In the genomic region with DNA sequence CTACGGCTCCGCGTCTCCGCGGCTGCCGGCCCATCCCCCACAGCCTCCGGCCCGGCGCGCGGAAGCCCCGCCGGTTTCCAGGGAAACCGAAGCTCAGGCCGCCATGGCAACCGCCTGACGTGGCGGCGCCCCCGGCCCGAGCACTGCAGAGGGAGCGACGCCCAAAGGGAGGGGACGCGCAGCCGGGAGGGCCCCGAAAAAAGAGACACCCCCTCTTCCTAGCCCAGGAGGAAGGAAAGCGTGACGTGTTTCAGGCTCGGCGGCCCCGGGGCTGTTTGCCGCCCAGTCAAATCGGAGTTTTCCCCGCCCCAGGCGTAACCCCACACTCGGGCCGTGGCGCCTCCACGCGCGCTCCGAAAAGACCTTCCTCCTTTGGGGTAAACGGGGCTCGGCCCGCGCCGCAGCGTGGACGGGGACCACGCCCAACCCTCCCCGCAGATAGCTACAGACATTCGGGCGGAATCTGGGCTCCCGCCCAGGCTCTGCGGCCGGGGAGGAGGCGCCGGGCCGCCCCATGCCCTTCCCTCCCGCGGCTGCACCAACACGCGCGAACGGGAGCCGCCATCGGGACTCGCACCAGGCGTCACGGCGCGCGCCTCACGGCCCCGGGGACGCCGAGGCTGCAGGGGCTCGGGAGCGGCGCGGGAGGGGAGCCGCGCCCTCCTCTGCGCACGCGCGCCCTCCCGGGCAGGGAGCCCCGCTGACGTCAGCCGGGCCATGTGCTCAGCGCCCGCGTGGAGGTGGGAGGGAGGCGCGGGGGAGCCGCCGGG, we compare ENCODE assay signal across 8 cellular contexts. TPM values are rescaled to one million over a fixed set of nuclear protein-coding genes. Genes with fewer than 3 reads are reported as not detected.
A peak's percentile ranks its signal among the peaks of the same experiment; 100 is the strongest.
DNase-seq lines count a peak whose midpoint lies in the region; TF ChIP-seq lines count a peak whose summit lies in the region.

No MANE protein-coding gene starts in this region.

- H3K4me1 ChIP-seq in left ventricle myocardium inferior, result peaks cover 85% of the 10 kb centered on the region
- peaks cover 51% of the 10 kb centered on the region for H3K4me1 ChIP-seq in prostate gland (replicated peaks)

- intact Hi-C loops in left ventricle myocardium inferior (cut with micrococcal nuclease) (no loop called here), prostate gland (cut with DNase I) (loop anchor here (10.0 kb wide), 1 partner anchor 339 kb away; the partner anchor contains the start of gene HIC1)

- DNase-seq in GM12865 (ENCODE audit: low read depth) (peak; percentile 93), HEK293T (ENCODE audit: extremely low spot score) (peak; percentile 88), MV-4-11 (lab: John Stamatoyannopoulos, UW) (peak; percentile 74), T-helper 1 cell (peak; percentile 87 to 96 (median 92)), amniotic epithelial cell (ENCODE audit: low read depth) (peak; percentile 69), left ventricle myocardium inferior (peak; percentile 93), prostate gland (ENCODE audit: low spot score) (peak; percentile 87), ureter (ENCODE audit: low spot score) (peak; percentile 89)

- 1% methylated on average over 57 of the region's 99 CpGs for WGBS in prostate gland

- peak overlapping the region; percentile 99 for H3K27ac ChIP-seq in left ventricle myocardium inferior (replicated peaks)
- peak overlapping the region; percentile 97 to 99 for H3K27ac ChIP-seq in prostate gland

- CTCF ChIA-PET in HEK293T (lab: Yijun Ruan, JAX), result interaction anchor here (1.4 to 2.1 kb wide), 2 partner anchors 11 to 23 kb away, joined by 6 to 12 read pairs; no protein-coding TSS in a partner anchor

- H3K9me3 ChIP-seq in left ventricle myocardium inferior (replicated peaks) (no peaks in the 10 kb centered on the region), prostate gland (no peaks in the 10 kb centered on the region)

- POLR2A ChIA-PET in HEK293T (lab: Yijun Ruan, JAX), result interaction anchor here (0.7 to 2.8 kb wide), 5 partner anchors 8 to 23 kb away, joined by 3 to 16 read pairs (median 10); no protein-coding TSS in a partner anchor

- H3K36me3 ChIP-seq in left ventricle myocardium inferior (no peaks in the 10 kb centered on the region), prostate gland (no peaks in the 10 kb centered on the region)

- peak; percentile 77 for TF ChIP-seq POLR2A in prostate gland (IDR thresholded peaks at IDR 0.05)

- no peaks in the 10 kb centered on the region for H3K27me3 ChIP-seq in left ventricle myocardium inferior (ENCODE audit: low read depth)
- no peaks in the 10 kb centered on the region for H3K27me3 ChIP-seq in prostate gland (replicated peaks; ENCODE audit: insufficient read depth)

- TF ChIP-seq CTCF in GM12865 (IDR thresholded peaks at IDR 0.05; ENCODE audit: insufficient read depth, low read depth, low read length, missing control alignments), result no peak
- no peak for TF ChIP-seq CTCF in left ventricle myocardium inferior (IDR thresholded peaks at IDR 0.05; ENCODE audit: borderline replicate concordance)
- TF ChIP-seq CTCF in prostate gland (IDR thresholded peaks at IDR 0.05), result peak in 1 of 4 experiments; percentile 18

- H3K4me3 ChIP-seq in GM12865 (ENCODE audit: low read depth, low read length) (peak overlapping the region; percentile 65), left ventricle myocardium inferior (peak overlapping the region; percentile 89), prostate gland (peak overlapping the region; percentile 80 to 83)

TF ChIP-seq in HEK293T, 16 proteins besides CTCF, POLR2A, EP300 and RAD21:
- TF ChIP-seq TARDBP (IDR thresholded peaks at IDR 0.05), result peak; percentile 84
- TF ChIP-seq LEF1 (IDR thresholded peaks at IDR 0.05; ENCODE audit: borderline replicate concordance), result no peak
- no peak for TF ChIP-seq CTBP1 (IDR thresholded peaks at IDR 0.05; ENCODE audit: borderline replicate concordance)
- TF ChIP-seq PKNOX1 (IDR thresholded peaks at IDR 0.05), result peak; percentile 8; the same call in 1 of the 2 replicates
- TF ChIP-seq L3MBTL2 (conservative IDR thresholded peaks at IDR 0.05), result peak; percentile 52

RNA-seq across cellular contexts. Expression of gene MNT, which starts 7.5 kb away (rescaled TPM):
- total RNA-seq in left ventricle myocardium inferior (9.9 TPM), prostate gland (10 to 100 TPM; 14.8 to 32.0 TPM), ureter (47.4 TPM)

RNA-seq across cellular contexts. Expression of gene SGSM2, which starts 56.1 kb away (rescaled TPM):
- total RNA-seq in left ventricle myocardium inferior (24.5 TPM), prostate gland (100 to 1,000 TPM; 118 to 172 TPM), ureter (113 TPM)

RNA-seq across cellular contexts. Expression of gene TSR1, which starts 57.1 kb away (rescaled TPM):
- total RNA-seq in left ventricle myocardium inferior, result 19.0 TPM
- 10 to 100 TPM; 34.8 to 42.9 TPM for total RNA-seq in prostate gland
- 36.9 TPM for total RNA-seq in ureter

Comparison
In these comparisons a context has a peak if more than half of its experiments do, and no peak if none do; other contexts are left out.
1. Peak in every context shown above with its lines: DNase-seq, H3K4me3 ChIP-seq and H3K27ac ChIP-seq.